ENCODE assay signal across 2 cellular contexts in genomic region chr5:75005561-75005960, GRCh38.
TF ChIP-seq lines count a peak whose summit lies in the region.

No MANE protein-coding gene starts in this region.

TF ChIP-seq in HepG2, 621 proteins besides CTCF, POLR2A, EP300 and RAD21:
- no peak for TF ChIP-seq ZNF337 (CRISPR knock-in tag; IDR thresholded peaks at IDR 0.05; ENCODE audit: borderline replicate concordance, low read depth)
- no peak for TF ChIP-seq CSRNP1 (CRISPR knock-in tag; IDR thresholded peaks at IDR 0.05)
- TF ChIP-seq ZFP1 (CRISPR knock-in tag; IDR thresholded peaks at IDR 0.05): peak; percentile 99; the same call in 1 of the 2 replicates

TF ChIP-seq in K562, 482 proteins besides CTCF, POLR2A, EP300 and RAD21:
- TF ChIP-seq RBM15 (IDR thresholded peaks at IDR 0.05; ENCODE audit: insufficient read depth, low read length) (no peak), ZFP1 (CRISPR knock-in tag; IDR thresholded peaks at IDR 0.05) (peak; percentile 81), ZC3H8 (IDR thresholded peaks at IDR 0.05) (no peak), HDGF (IDR thresholded peaks at IDR 0.05) (no peak), CLOCK (CRISPR knock-in tag; IDR thresholded peaks at IDR 0.05; ENCODE audit: borderline replicate concordance) (no peak)
TF ChIP-seq in K562: peak in this region for 1.
